In genomic region chr1:200911361-200911760, GRCh38 we compare ENCODE assay signal across 35 cellular contexts. TPM values are rescaled to one million over a fixed set of nuclear protein-coding genes. Genes with fewer than 3 reads are reported as not detected.
"Had no signal": no experiment of that assay in that cellular context is flagged by ENCODE, and none has a peak within 500 bp of the region (broad histone marks: within the 10 kb centered on the region; RNA-seq: fewer than 3 reads in every experiment).

No MANE protein-coding gene starts in this region.

- H3K4me1 Mint-ChIP-seq: activated CD4-positive, alpha-beta memory T cell treated with anti-CD3 and anti-CD28 coated beads, Interleukin-2, amount 10 ng/mL, durations not matched to agents 7 days and 5 days; activated naive CD8-positive, alpha-beta T cell treated with anti-CD3 and anti-CD28 coated beads for 36 hours had no signal

- H3K4me3 ChIP-seq: MG63, PC-9 had no signal

- DNase-seq: activated CD4-positive, alpha-beta memory T cell treated with anti-CD3 and anti-CD28 coated beads, Interleukin-2, amount 10 ng/mL, durations not matched to agents 7 days and 5 days; activated CD4-positive, alpha-beta T cell treated with anti-CD3 and anti-CD28 coated beads for 1 hour; activated CD4-positive, alpha-beta T cell treated with anti-CD3 and anti-CD28 coated beads for 48 hours; activated CD4-positive, CD25-positive, alpha-beta regulatory T cell; activated CD8-positive, alpha-beta memory T cell treated with anti-CD3 and anti-CD28 coated beads for 24 hours; activated CD8-positive, alpha-beta memory T cell treated with anti-CD3 and anti-CD28 coated beads, Interleukin-2, amount 10 ng/mL, durations not matched to agents 7 days and 5 days; activated CD8-positive, alpha-beta memory T cell treated with anti-CD3 and anti-CD28 coated beads, Interleukin-2, amount 50 U/mL, for 48 hours; activated effector memory CD4-positive, alpha-beta T cell treated with Interleukin-2 at 50 U/mL for 16 hours; activated naive CD4-positive, alpha-beta T cell treated with anti-CD3 and anti-CD28 coated beads, Interleukin-2, amount 50 U/mL, for 16 hours; activated naive CD8-positive, alpha-beta T cell treated with anti-CD3 and anti-CD28 coated beads for 36 hours; activated T-cell treated with anti-CD3 and anti-CD28 coated beads, Interleukin-2, amount 50 U/mL, for 48 hours; amniotic stem cell; aorta; brain microvascular endothelial cell; central memory CD4-positive, alpha-beta T cell; Kasumi-1; KG1; MG63; NCI-H1048; NCI-H1105 treated with DMSO at 0.1 percent for 48 hours; NCI-H1436; NCI-H1694; NCI-H1930; NCI-H2081 treated with DMSO at 0.1 percent for 48 hours; NCI-H345; NCI-H524 treated with DMSO at 0.1 percent for 48 hours; NK-92 treated with Interleukin-12 subunit alpha and Interleukin-12 subunit beta, amount 100 ng/mL, for 24 hours; PC-9; Right ventricle myocardium superior; T1000; WERI-Rb-1 had no signal

- H3K4me3 Mint-ChIP-seq: activated CD4-positive, alpha-beta memory T cell treated with anti-CD3 and anti-CD28 coated beads, Interleukin-2, amount 10 ng/mL, durations not matched to agents 7 days and 5 days; activated CD8-positive, alpha-beta memory T cell treated with anti-CD3 and anti-CD28 coated beads, Interleukin-2, amount 10 ng/mL, durations not matched to agents 7 days and 5 days; activated naive CD8-positive, alpha-beta T cell treated with anti-CD3 and anti-CD28 coated beads for 36 hours had no signal

- H3K27me3 Mint-ChIP-seq: activated naive CD8-positive, alpha-beta T cell treated with anti-CD3 and anti-CD28 coated beads for 36 hours had no signal

- H3K9me3 Mint-ChIP-seq: activated CD4-positive, alpha-beta memory T cell treated with anti-CD3 and anti-CD28 coated beads, Interleukin-2, amount 10 ng/mL, durations not matched to agents 7 days and 5 days; activated naive CD8-positive, alpha-beta T cell treated with anti-CD3 and anti-CD28 coated beads for 36 hours had no signal

- H3K27ac ChIP-seq: brain microvascular endothelial cell, PC-9, WERI-Rb-1 had no signal

- H3K27me3 ChIP-seq: brain microvascular endothelial cell, MG63 had no signal

- H3K9me3 ChIP-seq: MG63 had no signal

- H3K36me3 Mint-ChIP-seq: activated CD8-positive, alpha-beta memory T cell treated with anti-CD3 and anti-CD28 coated beads, Interleukin-2, amount 10 ng/mL, durations not matched to agents 7 days and 5 days; activated naive CD8-positive, alpha-beta T cell treated with anti-CD3 and anti-CD28 coated beads for 36 hours had no signal

- H3K27ac Mint-ChIP-seq: activated CD4-positive, alpha-beta memory T cell treated with anti-CD3 and anti-CD28 coated beads, Interleukin-2, amount 10 ng/mL, durations not matched to agents 7 days and 5 days; activated CD8-positive, alpha-beta memory T cell treated with anti-CD3 and anti-CD28 coated beads, Interleukin-2, amount 10 ng/mL, durations not matched to agents 7 days and 5 days; activated naive CD8-positive, alpha-beta T cell treated with anti-CD3 and anti-CD28 coated beads for 36 hours had no signal

- H3K36me3 ChIP-seq: brain microvascular endothelial cell, MG63 had no signal

RNA-seq across cellular contexts. Expression of gene INAVA, which starts 16.7 kb away (rescaled TPM):
- total RNA-seq: OCI-LY7; Right ventricle myocardium superior; T-helper 1 cell treated with Interleukin-12 subunit alpha and Interleukin-12 subunit beta and Interleukin-4 antibody, amounts not matched to agents 30 ng/mL and 1 ng/mL, for 36 hours; T-helper 2 cell treated with Interferon-gamma antibody and Interleukin-4, amounts not matched to agents 100 ng/mL and 5 ng/mL, for 36 hours had no signal

RNA-seq across cellular contexts. Expression of gene GPR25, which starts 38.6 kb away (rescaled TPM):
- total RNA-seq: activated naive CD8-positive, alpha-beta T cell treated with anti-CD3 and anti-CD28 coated beads for 36 hours; aorta; NCI-H460; OCI-LY7; PC-9; Right ventricle myocardium superior; T-helper 1 cell treated with Interleukin-12 subunit alpha and Interleukin-12 subunit beta and Interleukin-4 antibody, amounts not matched to agents 30 ng/mL and 1 ng/mL, for 36 hours; T-helper 2 cell treated with Interferon-gamma antibody and Interleukin-4, amounts not matched to agents 100 ng/mL and 5 ng/mL, for 36 hours had no signal
- polyA plus RNA-seq: aorta had no signal
